In the genomic region with DNA sequence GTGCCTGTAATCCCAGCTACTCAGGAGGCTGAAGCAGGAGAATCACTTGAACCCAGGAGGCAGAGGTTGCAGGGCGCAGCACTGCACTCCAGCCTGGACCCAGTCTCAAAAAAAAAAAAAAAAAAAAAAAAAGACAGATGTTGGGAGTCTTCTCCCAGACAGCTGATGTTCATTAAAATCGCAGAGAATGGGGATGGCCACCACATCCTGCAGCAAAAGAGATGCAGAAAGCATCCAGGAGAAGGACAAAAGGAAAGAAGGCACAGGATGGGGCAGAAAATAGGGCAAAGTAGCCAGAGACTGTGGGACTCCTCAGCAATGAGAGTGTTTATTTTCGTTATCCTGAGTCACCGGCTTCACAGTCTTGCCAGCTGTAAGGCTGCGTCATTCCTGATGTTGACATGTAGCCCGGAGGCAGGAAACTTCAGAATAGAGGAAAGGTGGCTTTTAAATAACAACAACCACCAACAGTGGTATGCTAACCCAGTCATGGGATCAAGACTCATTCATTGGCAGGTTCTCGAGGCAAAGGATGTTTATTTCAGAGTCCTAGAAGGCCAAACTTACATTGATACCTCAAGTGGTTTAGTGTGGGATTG, we compare ENCODE assay signal across 9 cellular contexts.
DNase-seq lines count a peak whose midpoint lies in the region; TF ChIP-seq lines count a peak whose summit lies in the region.
"Had no signal": no experiment of that assay in that cellular context is flagged by ENCODE, and none has a peak within 500 bp of the region (broad histone marks: within the 10 kb centered on the region; RNA-seq: fewer than 3 reads in every experiment).

No MANE protein-coding gene starts in this region.

- peak overlapping the region; percentile 68 to 73 for H3K27ac ChIP-seq in uterus
- H3K27ac ChIP-seq in A673 (ENCODE audit: low read depth, low read length, poor library complexity, severe bottlenecking), result no peak overlapping the region

- intact Hi-C loops in lower leg skin (cut with DNase I; ENCODE audit: low total_unique reads) (no loop called here), uterus (cut with DNase I; ENCODE audit: low total_unique reads) (no loop called here), A673 (cut with micrococcal nuclease; ENCODE audit: unreplicated experiment) (no loop called here)

- no peak overlapping the region for H3K4me3 ChIP-seq in lower leg skin (ENCODE audit: low read depth, poor library complexity, severe bottlenecking)
- H3K4me3 ChIP-seq in uterus, result no peak overlapping the region
- no peak overlapping the region for H3K4me3 ChIP-seq in A673 (ENCODE audit: low read depth, low read length, poor library complexity, severe bottlenecking)
- H3K4me3 ChIP-seq: Peyer's patch had no signal

- WGBS in lower leg skin, 2 donors, result 13 to 19% methylated on average over 7 of the region's 7 CpGs

- no peaks in the 10 kb centered on the region for H3K27me3 ChIP-seq in uterus
- H3K27me3 ChIP-seq in A673 (replicated peaks; ENCODE audit: insufficient read depth, low read depth, low read length, poor library complexity), result no peaks in the 10 kb centered on the region
- H3K27me3 ChIP-seq: Peyer's patch had no signal

- DNase-seq in LoVo (ENCODE audit: low spot score) (peak; percentile 83), dermis microvascular lymphatic vessel endothelial cell (ENCODE audit: low read depth in 2 of 2) (peak; percentile 91 to 99), lower leg skin (ENCODE audit: low spot score in 2 of 2) (peak; percentile 89 to 93), uterus (peak; percentile 68 to 84), cerebellar cortex (ENCODE audit: low spot score) (no peak), hippocampal formation (lab: John Stamatoyannopoulos, UW) (no peak), A673 (ENCODE audit: low spot score) (no peak)
- no peak for DNase-seq in activated CD4-positive, CD25-positive, alpha-beta regulatory T cell treated with anti-CD3 and anti-CD28 coated beads, Interleukin-2, amount 50 U/mL, for 72 hours

- H3K9me3 ChIP-seq in uterus (no peaks in the 10 kb centered on the region), A673 (ENCODE audit: low read depth, low read length, poor library complexity, severe bottlenecking) (no peaks in the 10 kb centered on the region)
- H3K9me3 ChIP-seq: Peyer's patch had no signal

- no TSS peak for BruUV-seq in A673 (replicated peaks; lab: Mats Ljungman, UMichigan)

- no peak for TF ChIP-seq CTCF in lower leg skin (IDR thresholded peaks at IDR 0.05)
- no peak for TF ChIP-seq CTCF in uterus (IDR thresholded peaks at IDR 0.05)
- no peak for TF ChIP-seq CTCF in A673 (conservative IDR thresholded peaks at IDR 0.05; ENCODE audit: low read depth, low read length)

- TF ChIP-seq POLR2A in lower leg skin (IDR thresholded peaks at IDR 0.05) (no peak), uterus (IDR thresholded peaks at IDR 0.05) (no peak)

- H3K36me3 ChIP-seq in uterus, result no peaks in the 10 kb centered on the region
- no peaks in the 10 kb centered on the region for H3K36me3 ChIP-seq in A673 (ENCODE audit: insufficient read depth, low read length, poor library complexity, severe bottlenecking)
- H3K36me3 ChIP-seq: Peyer's patch had no signal

- CTCF ChIA-PET in A673 (lab: Charles Lee), result no interaction called here

- POLR2A ChIA-PET in A673 (lab: Charles Lee; ENCODE audit: low non-redundant PET), result no interaction called here

- H3K4me1 ChIP-seq in uterus (no peaks in the 10 kb centered on the region), A673 (ENCODE audit: insufficient read depth, low read length, poor library complexity, severe bottlenecking) (no peaks in the 10 kb centered on the region)
- H3K4me1 ChIP-seq: Peyer's patch had no signal

Comparison
In these comparisons a context has a peak if more than half of its experiments do, and no peak if none do; other contexts are left out.
1. DNase-seq: peak in LoVo (single experiment), dermis microvascular lymphatic vessel endothelial cell (2 of 2), lower leg skin (2 of 2) and uterus (2 of 2); none in cerebellar cortex (single experiment), hippocampal formation (0 of 2), activated CD4-positive, CD25-positive, alpha-beta regulatory T cell treated with anti-CD3 and anti-CD28 coated beads, Interleukin-2, amount 50 U/mL, for 72 hours (single experiment) and A673 (single experiment).